Comparison of ENCODE assay signal across 11 cellular contexts in the genomic region with DNA sequence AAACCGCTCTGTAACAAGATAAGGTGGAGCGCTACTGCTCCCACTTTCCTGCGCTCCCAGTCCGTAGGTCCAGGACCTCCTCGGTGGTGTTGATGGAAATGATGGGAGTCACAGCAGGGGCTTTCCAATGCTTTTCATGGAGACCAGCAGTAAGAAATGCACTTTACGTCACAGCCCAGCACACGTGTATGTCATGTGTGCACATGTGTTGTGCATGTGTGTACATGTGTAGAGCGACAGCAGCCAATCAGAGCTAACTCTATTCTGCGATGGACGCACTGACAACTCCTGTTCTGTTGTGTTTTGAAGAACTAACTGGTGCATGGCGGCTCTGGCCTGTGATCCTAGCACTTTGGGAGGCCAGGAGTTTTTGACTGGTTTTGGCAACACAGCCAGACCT. TPM values are rescaled to one million over a fixed set of nuclear protein-coding genes. Genes with fewer than 3 reads are reported as not detected.
DNase-seq lines count a peak whose midpoint lies in the region; ATAC-seq, FAIRE-seq and TF ChIP-seq lines count a peak whose summit lies in the region.
"Had no signal": no experiment of that assay in that cellular context is flagged by ENCODE, and none has a peak within 500 bp of the region (broad histone marks: within the 10 kb centered on the region; RNA-seq: fewer than 3 reads in every experiment).

No MANE protein-coding gene starts in this region.

- H3K36me3 ChIP-seq in PC-9 (ENCODE audit: low read depth) (no peaks in the 10 kb centered on the region), endothelial cell of umbilical vein (ENCODE audit: control insufficient read depth in 2 of 2, extremely low read depth in 1 of 2, insufficient read depth in 2 of 2, low read length in 2 of 2) (peaks cover 0 to 3% of the 10 kb centered on the region in 2 experiments), skeletal muscle tissue (ENCODE audit: control insufficient read depth in 3 of 3, insufficient read depth in 3 of 3, low read length in 3 of 3) (peaks cover 4 to 8% (median 7%) of the 10 kb centered on the region in 3 donors)

- H3K4me1 ChIP-seq in PC-9 (replicated peaks; ENCODE audit: insufficient read depth) (peaks cover 11% of the 10 kb centered on the region), endothelial cell of umbilical vein (ENCODE audit: control insufficient read depth, extremely low read depth, insufficient read depth, low read length) (peaks cover 8% of the 10 kb centered on the region), skeletal muscle tissue (ENCODE audit: control insufficient read depth in 3 of 3, insufficient read depth in 3 of 3, low read length in 3 of 3) (peaks cover 15 to 29% (median 19%) of the 10 kb centered on the region in 3 donors)

- H3K27me3 ChIP-seq in PC-9 (ENCODE audit: insufficient read depth, low read depth) (no peaks in the 10 kb centered on the region), endothelial cell of umbilical vein (ENCODE audit: control insufficient read depth in 2 of 2, insufficient read depth in 2 of 2, low read length in 2 of 2) (no peaks in the 10 kb centered on the region), skeletal muscle tissue (ENCODE audit: control insufficient read depth in 3 of 3, insufficient read depth in 3 of 3, low read length in 3 of 3) (no peaks in the 10 kb centered on the region)
- H3K27me3 ChIP-seq: tibial artery had no signal

- H3K9me2 ChIP-seq in PC-9 (ENCODE audit: insufficient read depth), result no peaks in the 10 kb centered on the region

- intact Hi-C loops in PC-9 (cut with micrococcal nuclease; ENCODE audit: unreplicated experiment) (no loop called here), endothelial cell of umbilical vein (cut with micrococcal nuclease) (no loop called here)

- TF ChIP-seq CTCF in PC-9 (conservative IDR thresholded peaks at IDR 0.05) (no peak), endothelial cell of umbilical vein (IDR thresholded peaks at IDR 0.05; ENCODE audit: extremely low read depth in 1 of 2, insufficient read depth in 1 of 2, low read depth in 1 of 2, low read length in 2 of 2) (no peak)

- H3K4me3 Mint-ChIP-seq in activated CD8-positive, alpha-beta memory T cell treated with anti-CD3 and anti-CD28 coated beads, Interleukin-2, amount 10 ng/mL, durations not matched to agents 7 days and 5 days, result peak overlapping the region; percentile 94

- dilution Hi-C loops in endothelial cell of umbilical vein (cut with MboI; ENCODE audit: extremely low pct_ligation_motif_present, low sequenced_read_pairs), result no loop called here

- peak overlapping the region; percentile 78 for H3K4me3 ChIP-seq in PC-9
- no peak overlapping the region for H3K4me3 ChIP-seq in endothelial cell of umbilical vein (replicated peaks in 1 of 3; ENCODE audit: insufficient read depth in 1 of 3, low read depth in 1 of 3, low read length in 3 of 3)
- peak overlapping the region in 2 of 3 donors; percentile 2 to 17 for H3K4me3 ChIP-seq in skeletal muscle tissue (ENCODE audit: low read length in 3 of 3)

- CTCF ChIA-PET in activated CD8-positive, alpha-beta memory T cell treated with anti-CD3 and anti-CD28 coated beads, Interleukin-2, amount 10 ng/mL, durations not matched to agents 7 days and 5 days (lab: Charles Lee), result interaction anchor here (1.1 kb wide), 1 partner anchor 17 kb away, joined by 3 read pairs; no protein-coding TSS in a partner anchor
- CTCF ChIA-PET in PC-9 (lab: Charles Lee) (interaction anchor here (0.6 kb wide), 1 partner anchor 718 kb away, joined by 4 read pairs; no protein-coding TSS in a partner anchor), endothelial cell of umbilical vein (lab: Charles Lee) (interaction anchor here (1.5 kb wide), 1 partner anchor 10 kb away, joined by 6 read pairs; no protein-coding TSS in a partner anchor)

- H3K27ac ChIP-seq in PC-9 (no peak overlapping the region), endothelial cell of umbilical vein (ENCODE audit: insufficient read depth, low read depth, low read length) (no peak overlapping the region), skeletal muscle tissue (ENCODE audit: low read depth, low read length) (no peak overlapping the region)

- no peak for DNase-seq in activated CD8-positive, alpha-beta memory T cell treated with anti-CD3 and anti-CD28 coated beads, Interleukin-2, amount 10 ng/mL, durations not matched to agents 7 days and 5 days
- no peak for DNase-seq in activated CD8-positive, alpha-beta memory T cell treated with anti-CD3 and anti-CD28 coated beads, Interleukin-2, amount 50 U/mL, for 48 hours
- DNase-seq in PC-9 (no peak), endothelial cell of umbilical vein (ENCODE audit: low read depth, low spot score) (no peak), SKM-1 treated with dmso at 0.1 percent for 144 hours (lab: John Stamatoyannopoulos, UW; ENCODE audit: unreplicated experiment) (no peak)
- DNase-seq in activated CD8-positive, alpha-beta memory T cell treated with anti-CD3 and anti-CD28 coated beads, Interleukin-2, amount 50 U/mL, for 4 hours, result no peak
- DNase-seq: effector CD8-positive, alpha-beta T cell; left colon; tibial artery had no signal

- H3K27me3 Mint-ChIP-seq in activated CD8-positive, alpha-beta memory T cell treated with anti-CD3 and anti-CD28 coated beads, Interleukin-2, amount 10 ng/mL, durations not matched to agents 7 days and 5 days, result no peaks in the 10 kb centered on the region

- H3K9me1 ChIP-seq in endothelial cell of umbilical vein (replicated peaks; ENCODE audit: control insufficient read depth, extremely low read depth, insufficient read depth, low read length), result no peaks in the 10 kb centered on the region

- H3K27ac Mint-ChIP-seq in activated CD8-positive, alpha-beta memory T cell treated with anti-CD3 and anti-CD28 coated beads, Interleukin-2, amount 10 ng/mL, durations not matched to agents 7 days and 5 days, result no peak overlapping the region

- H3K4me1 Mint-ChIP-seq in activated CD8-positive, alpha-beta memory T cell treated with anti-CD3 and anti-CD28 coated beads, Interleukin-2, amount 10 ng/mL, durations not matched to agents 7 days and 5 days, result peaks cover 22% of the 10 kb centered on the region

- no peaks in the 10 kb centered on the region; the same call in 1 of the 2 replicates for H3F3A ChIP-seq in PC-9 (ENCODE audit: insufficient read depth, low read depth)

- H3K79me2 ChIP-seq in PC-9 (ENCODE audit: low read depth) (peaks cover 23% of the 10 kb centered on the region), endothelial cell of umbilical vein (ENCODE audit: control insufficient read depth, insufficient read depth, low read length) (peaks cover 17% of the 10 kb centered on the region)

- POLR2A ChIA-PET in PC-9 (lab: Charles Lee; ENCODE audit: unreplicated experiment), result no interaction called here
- POLR2A ChIA-PET in endothelial cell of umbilical vein (lab: Charles Lee), result no interaction called here

- H3K9ac ChIP-seq in endothelial cell of umbilical vein (replicated peaks; ENCODE audit: extremely low read depth, insufficient read depth, low read length), result no peak overlapping the region
- peak overlapping the region in 1 of 3 donors; percentile 89 for H3K9ac ChIP-seq in skeletal muscle tissue (ENCODE audit: low read depth in 1 of 3, low read length in 3 of 3)

- no peak for ATAC-seq in activated CD8-positive, alpha-beta memory T cell treated with anti-CD3 and anti-CD28 coated beads, Interleukin-2, amount 10 ng/mL, durations not matched to agents 7 days and 5 days
- ATAC-seq in HG03342 (IDR thresholded peaks at IDR 0.05; ENCODE audit: unreplicated experiment), result no peak

- H3K9me3 ChIP-seq in PC-9 (ENCODE audit: insufficient read depth, low read depth) (no peaks in the 10 kb centered on the region), endothelial cell of umbilical vein (replicated peaks; ENCODE audit: control insufficient read depth, insufficient read depth, low read length) (no peaks in the 10 kb centered on the region), skeletal muscle tissue (ENCODE audit: control insufficient read depth in 3 of 3, low read length in 3 of 3) (no peaks in the 10 kb centered on the region)
- H3K9me3 ChIP-seq: tibial artery had no signal

- BruUV-seq in PC-9 (replicated peaks; lab: Mats Ljungman, UMichigan) (no TSS peak), endothelial cell of umbilical vein (replicated peaks; lab: Mats Ljungman, UMichigan) (no TSS peak)

- TF ChIP-seq POLR2A in endothelial cell of umbilical vein (IDR thresholded peaks at IDR 0.05; ENCODE audit: low read depth, low read length), result no peak

- H4K20me1 ChIP-seq in PC-9 (ENCODE audit: insufficient read depth), result no peaks in the 10 kb centered on the region
- H4K20me1 ChIP-seq in endothelial cell of umbilical vein (replicated peaks; ENCODE audit: control insufficient read depth, extremely low read depth, insufficient read depth, low read length), result no peaks in the 10 kb centered on the region

- H3K4me2 ChIP-seq in PC-9, result peak overlapping the region; percentile 83
- H3K4me2 ChIP-seq in endothelial cell of umbilical vein (ENCODE audit: insufficient read depth, low read length), result peak overlapping the region; percentile 70

- peaks cover 2% of the 10 kb centered on the region for H3K36me3 Mint-ChIP-seq in activated CD8-positive, alpha-beta memory T cell treated with anti-CD3 and anti-CD28 coated beads, Interleukin-2, amount 10 ng/mL, durations not matched to agents 7 days and 5 days

- H3K9me3 Mint-ChIP-seq in activated CD8-positive, alpha-beta memory T cell treated with anti-CD3 and anti-CD28 coated beads, Interleukin-2, amount 10 ng/mL, durations not matched to agents 7 days and 5 days (ENCODE audit: low read depth), result no peaks in the 10 kb centered on the region

- no peak overlapping the region for H2AFZ ChIP-seq in PC-9
- no peak overlapping the region for H2AFZ ChIP-seq in endothelial cell of umbilical vein (ENCODE audit: low read depth, low read length)

- FAIRE-seq in endothelial cell of umbilical vein (lab: Jason Lieb, UNC), result no peak

RNA-seq across cellular contexts. Expression of gene CHID1, which starts 1.2 kb away (rescaled TPM):
- 10 to 100 TPM; 46.8 to 59.4 TPM for total RNA-seq in activated CD8-positive, alpha-beta memory T cell treated with anti-CD3 and anti-CD28 coated beads, Interleukin-2, amount 10 ng/mL, durations not matched to agents 7 days and 5 days
- total RNA-seq in PC-9 (2021) (66.1 and 85.6 TPM in 2 replicates), endothelial cell of umbilical vein (86.2 and 89.8 TPM in 2 replicates), skeletal muscle tissue (26.1 TPM)
- polyA plus RNA-seq in endothelial cell of umbilical vein, result 98.2 and 107 TPM in 2 replicates
- 117 and 125 TPM in 2 replicates for polyA plus RNA-seq in endothelial cell of umbilical vein (2011; cell fraction: cytosol; rRNA removed)
- polyA plus RNA-seq in endothelial cell of umbilical vein (2011; cell fraction: nucleus; rRNA removed), result 65.5 and 66.9 TPM in 2 replicates
- 95.2 and 134 TPM in 2 replicates for polyA plus RNA-seq in endothelial cell of umbilical vein (2012)
- 75.0 and 96.4 TPM in 2 replicates for polyA minus RNA-seq in endothelial cell of umbilical vein
- 23.1 TPM for polyA minus RNA-seq in endothelial cell of umbilical vein (2011; cell fraction: cytosol; rRNA and poly(A)+ RNA removed)
- polyA minus RNA-seq in endothelial cell of umbilical vein (2011; cell fraction: nucleus; rRNA and poly(A)+ RNA removed), result 27.8 and 31.1 TPM in 2 replicates

RNA-seq across cellular contexts. Expression of gene AP2A2, which starts 16.3 kb away (rescaled TPM):
- 10 to 100 TPM; 36.3 to 52.2 TPM for total RNA-seq in activated CD8-positive, alpha-beta memory T cell treated with anti-CD3 and anti-CD28 coated beads, Interleukin-2, amount 10 ng/mL, durations not matched to agents 7 days and 5 days
- total RNA-seq in PC-9 (2021) (39.4 and 44.0 TPM in 2 replicates), endothelial cell of umbilical vein (92.5 and 92.6 TPM in 2 replicates), skeletal muscle tissue (17.7 TPM)
- polyA plus RNA-seq in endothelial cell of umbilical vein, result 89.5 and 109 TPM in 2 replicates
- 59.7 and 67.5 TPM in 2 replicates for polyA plus RNA-seq in endothelial cell of umbilical vein (2011; cell fraction: cytosol; rRNA removed)
- polyA plus RNA-seq in endothelial cell of umbilical vein (2011; cell fraction: nucleus; rRNA removed), result 207 and 227 TPM in 2 replicates
- 60.5 and 72.6 TPM in 2 replicates for polyA plus RNA-seq in endothelial cell of umbilical vein (2012)
- 91.0 and 107 TPM in 2 replicates for polyA minus RNA-seq in endothelial cell of umbilical vein
- polyA minus RNA-seq in endothelial cell of umbilical vein (2011; cell fraction: cytosol; rRNA and poly(A)+ RNA removed), result 42.9 TPM
- polyA minus RNA-seq in endothelial cell of umbilical vein (2011; cell fraction: nucleus; rRNA and poly(A)+ RNA removed), result 99.5 and 108 TPM in 2 replicates

Comparison
In these comparisons a context has a peak if more than half of its experiments do, and no peak if none do; other contexts are left out.
1. H3K4me3 ChIP-seq: peak in PC-9 (single experiment) and skeletal muscle tissue (2 of 3); none in endothelial cell of umbilical vein (0 of 3).